15 cellular contexts compared by ENCODE assay signal in genomic region chr2:216616083-216616678, GRCh38. TPM values are rescaled to one million over a fixed set of nuclear protein-coding genes. Genes with fewer than 3 reads are reported as not detected.
DNase-seq lines count a peak whose midpoint lies in the region; ATAC-seq, FAIRE-seq and TF ChIP-seq lines count a peak whose summit lies in the region.
"Had no signal": no experiment of that assay in that cellular context is flagged by ENCODE, and none has a peak within 500 bp of the region (broad histone marks: within the 10 kb centered on the region; RNA-seq: fewer than 3 reads in every experiment).

No MANE protein-coding gene starts in this region.

- FAIRE-seq in HepG2 (lab: Jason Lieb, UNC), result peak; percentile 34
- FAIRE-seq: A549, G401.6, GM12891 had no signal

- H3K4me3 Mint-ChIP-seq in effector memory CD8-positive, alpha-beta T cell, result no peak overlapping the region
- H3K4me3 Mint-ChIP-seq: CD4-positive, alpha-beta T cell; H9 had no signal

- no peaks in the 10 kb centered on the region for H3K9me3 Mint-ChIP-seq in effector memory CD8-positive, alpha-beta T cell
- H3K9me3 Mint-ChIP-seq: CD4-positive, alpha-beta T cell; H9 had no signal

- H3K36me3 Mint-ChIP-seq in effector memory CD8-positive, alpha-beta T cell (ENCODE audit: insufficient read depth), result no peaks in the 10 kb centered on the region

- WGBS in HepG2 (ENCODE audit: low lambda C conversion rate), result 14% methylated on average over 3 of the region's 3 CpGs

- TF ChIP-seq EP300 in HepG2 (IDR thresholded peaks at IDR 0.05; ENCODE audit: low read depth in 2 of 2, low read length in 2 of 2) (peak in 1 of 2 experiments; percentile 28; a peak in 1 of 4 replicates), HepG2 (CRISPR knock-in tag; IDR thresholded peaks at IDR 0.05; ENCODE audit: borderline replicate concordance) (no peak)

- H3K4me1 ChIP-seq in BLaER1 (peaks cover 65% of the 10 kb centered on the region), HepG2 (ENCODE audit: insufficient read depth, low read length) (peaks cover 48% of the 10 kb centered on the region), uterus (no peaks in the 10 kb centered on the region)
- H3K4me1 ChIP-seq: A549 had no signal

- POLR2A ChIA-PET in HepG2 (lab: Yijun Ruan, JAX), result interaction anchor here (2.0 to 2.3 kb wide), 2 partner anchors 44 to 93 kb away, joined by 8 to 9 read pairs; no protein-coding TSS in a partner anchor

- BruUV-seq in HepG2 (replicated peaks; lab: Mats Ljungman, UMichigan), result no TSS peak

- H3K36me3 ChIP-seq in BLaER1, result no peaks in the 10 kb centered on the region
- H3K36me3 ChIP-seq in KOPT-K1 (ENCODE audit: insufficient read depth, low read length), result no peaks in the 10 kb centered on the region
- H3K36me3 ChIP-seq in HepG2 (replicated peaks in 1 of 2; ENCODE audit: control insufficient read depth in 1 of 2, insufficient read depth in 2 of 2, low read length in 2 of 2), result no peaks in the 10 kb centered on the region
- H3K36me3 ChIP-seq in uterus, result no peaks in the 10 kb centered on the region

- TF ChIP-seq CTCF in HepG2 (CRISPR knock-in tag; IDR thresholded peaks at IDR 0.05) (no peak), uterus (IDR thresholded peaks at IDR 0.05) (no peak)

- no peaks in the 10 kb centered on the region for H3K27me3 ChIP-seq in BLaER1
- H3K27me3 ChIP-seq in HepG2 (ENCODE audit: control insufficient read depth in 1 of 2, insufficient read depth in 2 of 2, low read length in 2 of 2), result peaks cover 2 to 32% of the 10 kb centered on the region in 2 experiments; a peak in 4 of 5 replicates
- no peaks in the 10 kb centered on the region for H3K27me3 ChIP-seq in uterus

- H3K9me3 ChIP-seq in BLaER1 (no peaks in the 10 kb centered on the region), KOPT-K1 (ENCODE audit: insufficient read depth, low read length, poor library complexity, severe bottlenecking) (no peaks in the 10 kb centered on the region), HepG2 (ENCODE audit: low read length) (no peaks in the 10 kb centered on the region), uterus (no peaks in the 10 kb centered on the region)
- H3K9me3 ChIP-seq: A549 had no signal

- TF ChIP-seq POLR2A in HepG2 (IDR thresholded peaks at IDR 0.05; ENCODE audit: insufficient read depth in 1 of 2, low read depth in 2 of 2, low read length in 2 of 2), result no peak
- TF ChIP-seq POLR2A in uterus (IDR thresholded peaks at IDR 0.05), result no peak

- H2AFZ ChIP-seq in HepG2 (ENCODE audit: low read length), result no peak overlapping the region

- peaks cover 0 to 5% of the 10 kb centered on the region in 2 donors for H3K4me1 Mint-ChIP-seq in effector memory CD8-positive, alpha-beta T cell (ENCODE audit: low read depth in 2 of 2)

- TF ChIP-seq RAD21 in HepG2 (CRISPR knock-in tag; IDR thresholded peaks at IDR 0.05), result no peak

- no peak overlapping the region for H3K27ac ChIP-seq in BLaER1
- H3K27ac ChIP-seq in KOPT-K1 (ENCODE audit: low read depth, low read length, poor library complexity, severe bottlenecking), result peak overlapping the region; percentile 6
- H3K27ac ChIP-seq in HepG2 (ENCODE audit: extremely low read length, insufficient read depth, low read length), result no peak overlapping the region
- H3K27ac ChIP-seq in uterus, result no peak overlapping the region
- H3K27ac ChIP-seq: A549 had no signal

- H3K27ac Mint-ChIP-seq in effector memory CD8-positive, alpha-beta T cell, result no peak overlapping the region
- H3K27ac Mint-ChIP-seq: CD4-positive, alpha-beta T cell; H9 had no signal

- DNase-seq in HepG2 (ENCODE audit: low spot score) (no peak), GM19238 (ENCODE audit: insufficient read length, low spot score) (no peak), uterus (no peak)
- no peak for DNase-seq in effector memory CD8-positive, alpha-beta T cell
- DNase-seq: CD4-positive, alpha-beta T cell; DMS79; EL; GOT3; H9 had no signal

- no peaks in the 10 kb centered on the region for H3K79me2 ChIP-seq in HepG2 (ENCODE audit: insufficient read depth, low read length)

- H3K4me3 ChIP-seq in BLaER1 (no peak overlapping the region), HepG2 (replicated peaks in 1 of 3; ENCODE audit: insufficient read depth in 1 of 3, low read depth in 2 of 3, low read length in 3 of 3) (no peak overlapping the region), uterus (no peak overlapping the region)
- H3K4me3 ChIP-seq: A549 had no signal

- intact Hi-C loops in HepG2 (cut with micrococcal nuclease; ENCODE audit: unreplicated experiment) (loop anchor here (5.0 kb wide), 1 partner anchor 34 kb away; no protein-coding TSS in a partner anchor), uterus (cut with DNase I; ENCODE audit: low total_unique reads) (no loop called here)

- peak overlapping the region; percentile 71 for H3K4me2 ChIP-seq in BLaER1
- peak overlapping the region; percentile 55 for H3K4me2 ChIP-seq in HepG2 (ENCODE audit: low read depth, low read length)
- H3K4me2 ChIP-seq: A549 had no signal

- H4K20me1 ChIP-seq in BLaER1 (no peaks in the 10 kb centered on the region), HepG2 (ENCODE audit: insufficient read depth, low read length) (no peaks in the 10 kb centered on the region)

- H3K27me3 Mint-ChIP-seq in effector memory CD8-positive, alpha-beta T cell, result peaks cover 19 to 63% of the 10 kb centered on the region in 2 donors

- no peak overlapping the region for H3K9ac ChIP-seq in BLaER1
- no peak overlapping the region for H3K9ac ChIP-seq in HepG2 (ENCODE audit: insufficient read depth, low read depth, low read length)

- peak; percentile 40; the same call in 2 of the 3 replicates for ATAC-seq in HepG2
- ATAC-seq in HG03469 (IDR thresholded peaks at IDR 0.05; ENCODE audit: unreplicated experiment), result no peak
- ATAC-seq in effector memory CD8-positive, alpha-beta T cell (replicated peaks), result no peak
- ATAC-seq: A549 had no signal

- CTCF ChIA-PET in HepG2 (lab: Yijun Ruan, JAX; ENCODE audit: low intra/inter-chr PET ratio, low total read pairs), result interaction anchor here (1.6 kb wide), 1 partner anchor 97 kb away, joined by 6 read pairs; no protein-coding TSS in a partner anchor

- in situ Hi-C loops in HepG2 (cut with HindIII; ENCODE audit: extremely low pct_ligation_motif_present, low pct_unique_long_range_greater_than_20kb), result no loop called here

TF ChIP-seq in HepG2, 621 proteins besides CTCF, POLR2A, EP300 and RAD21 (continues in another document):
- TF ChIP-seq TFE3 (CRISPR knock-in tag; IDR thresholded peaks at IDR 0.05) (no peak), ATF7 (IDR thresholded peaks at IDR 0.05) (no peak), ATF7 (CRISPR knock-in tag; IDR thresholded peaks at IDR 0.05) (no peak), ZNF740 (CRISPR knock-in tag; IDR thresholded peaks at IDR 0.05) (no peak), IKZF5 (CRISPR knock-in tag; IDR thresholded peaks at IDR 0.05) (peak; percentile 7; the same call in 1 of the 2 replicates), ZNF629 (CRISPR knock-in tag; conservative IDR thresholded peaks at IDR 0.05) (peak; percentile 92), KLF13 (CRISPR knock-in tag; IDR thresholded peaks at IDR 0.05) (no peak)

RNA-seq across cellular contexts. Expression of gene IGFBP2, which starts 17.0 kb away (rescaled TPM):
- total RNA-seq in HepG2 (2016; rRNA removed; fragmentation: Illumina TruSeq; extraction: Trizol) (0.45 and 2.0 TPM in 2 replicates), uterus (100 to 1,000 TPM in 2 of 4 donors, 10 to 100 TPM in 2; 59.5 to 398 (median 102) TPM)
- 0.79 and 0.81 TPM in 2 replicates for total RNA-seq in HepG2 (2016; cell fraction: cytosol; rRNA removed; fragmentation: Illumina TruSeq; extraction: Trizol; ENCODE audit: low read depth)
- 0.83 and 1.8 TPM in 2 replicates for total RNA-seq in HepG2 (2016; cell fraction: insoluble cytoplasmic fraction; rRNA removed; fragmentation: Illumina TruSeq; extraction: Trizol)
- total RNA-seq in HepG2 (2016; cell fraction: membrane; rRNA removed; fragmentation: Illumina TruSeq; extraction: Trizol), result 0.68 and 1.4 TPM in 2 replicates
- 1.2 and 2.0 TPM in 2 replicates for total RNA-seq in HepG2 (2016; cell fraction: nucleus; rRNA removed; fragmentation: Illumina TruSeq; extraction: Trizol)
- 5.8 and 11.4 TPM in 2 replicates for polyA plus RNA-seq in HepG2 (2011; rRNA removed)
- polyA plus RNA-seq in HepG2 (2011; cell fraction: cytosol; rRNA removed), result 8.5 and 9.3 TPM in 2 replicates
- polyA plus RNA-seq in HepG2 (2011; cell fraction: nucleus; rRNA removed), result 3.3 and 6.4 TPM in 2 replicates
- polyA plus RNA-seq in HepG2 (2012), result 18.9 and 24.8 TPM in 2 replicates
- 0.59 and 1.1 TPM in 2 replicates for polyA plus RNA-seq in HepG2 (2016; cell fraction: cytosol; fragmentation: Illumina TruSeq; extraction: Trizol; ENCODE audit: low read depth)
- polyA plus RNA-seq in HepG2 (2016; cell fraction: insoluble cytoplasmic fraction; fragmentation: Illumina TruSeq; extraction: Trizol; ENCODE audit: low read depth), result 0.91 and 1.3 TPM in 2 replicates
- polyA plus RNA-seq in HepG2 (2016; cell fraction: membrane; fragmentation: Illumina TruSeq; extraction: Trizol; ENCODE audit: low read depth), result 1.1 and 1.2 TPM in 2 replicates
- 3.8 and 3.9 TPM in 2 replicates for polyA plus RNA-seq in HepG2 (2016; cell fraction: nucleus; fragmentation: Illumina TruSeq; extraction: Trizol; ENCODE audit: insufficient read depth, low read depth)
- 0.19 and 1.9 TPM in 2 replicates for polyA minus RNA-seq in HepG2 (2011; rRNA and poly(A)+ RNA removed; ENCODE audit: low replicate concordance)
- polyA minus RNA-seq in HepG2 (2011; cell fraction: cytosol; rRNA and poly(A)+ RNA removed), result 1.7 and 3.2 TPM in 2 replicates
- polyA minus RNA-seq in HepG2 (2011; cell fraction: nucleus; rRNA and poly(A)+ RNA removed), result 0.52 and 0.99 TPM in 2 replicates
- total RNA-seq: CD4-positive, alpha-beta T cell had no signal

Comparison
In these comparisons a context has a peak if more than half of its experiments do, and no peak if none do; other contexts are left out.
1. RNA of gene IGFBP2, which starts 17.0 kb away (total RNA-seq): 59.5 to 398 TPM in uterus; 0.45 to 2.0 TPM in HepG2; every median in the first group is over 10 times any median in the second.